ENCODE assay signal across 17 cellular contexts in genomic region chr7:78006063-78006755, GRCh38.
"Had no signal": no experiment of that assay in that cellular context is flagged by ENCODE, and none has a peak within 500 bp of the region (broad histone marks: within the 10 kb centered on the region; RNA-seq: fewer than 3 reads in every experiment).

No MANE protein-coding gene starts in this region.

- DNase-seq: activated CD4-positive, alpha-beta T cell treated with anti-CD3 and anti-CD28 coated beads for 1 hour; activated effector memory CD4-positive, alpha-beta T cell treated with anti-CD3 and anti-CD28 coated beads, Interleukin-2, amount 50 U/mL, for 16 hours; activated T-cell treated with anti-CD3 and anti-CD28 coated beads, Interleukin-2, amount 50 U/mL, for 72 hours; cerebellar nuclear complex; effector memory CD4-positive, alpha-beta T cell; left ventricle myocardium inferior; naive thymus-derived CD4-positive, alpha-beta T cell; pancreas; spleen; stimulated activated CD4-positive, alpha-beta T cell treated with anti-CD3 and anti-CD28 coated beads, Interleukin-4, amount 100 ng/mL, for 4 hours; T-helper 17 cell; tibial artery; uterus had no signal

- H3K27me3 ChIP-seq: ascending aorta, breast epithelium, pancreas, tibial artery, uterus had no signal

- ATAC-seq: activated T-cell treated with anti-CD3 and anti-CD28 coated beads, Interleukin-2, amount 50 U/mL, for 72 hours; naive thymus-derived CD4-positive, alpha-beta T cell; pancreas; stimulated activated memory B cell treated with anti-CD40 and anti-IgM and Interleukin-4, amounts not matched to agents 10 μg/mL and 1 μg/mL and 100 μg/mL, for 72 hours; T-helper 17 cell had no signal

- H3K4me1 ChIP-seq: breast epithelium, left ventricle myocardium inferior, pancreas, spleen, uterus had no signal

- H3K36me3 ChIP-seq: ascending aorta, breast epithelium, left ventricle myocardium inferior, pancreas, spleen, tibial artery, uterus had no signal

- H3K4me3 ChIP-seq: ascending aorta, breast epithelium, left ventricle myocardium inferior, pancreas, spleen, tibial artery, uterus had no signal

- H3K27ac ChIP-seq: breast epithelium, left ventricle myocardium inferior, pancreas, spleen, tibial artery, uterus, VCaP had no signal

- H3K9me3 ChIP-seq: ascending aorta, breast epithelium, left ventricle myocardium inferior, pancreas, spleen, tibial artery, uterus had no signal
